Comparison of ENCODE assay signal across 1 cellular context in genomic region chr17:8223356-8224063, GRCh38.
A peak's percentile ranks its signal among the peaks of the same experiment; 100 is the strongest.
TF ChIP-seq lines count a peak whose summit lies in the region.

No MANE protein-coding gene starts in this region.

TF ChIP-seq in HepG2, 621 proteins besides CTCF, POLR2A, EP300 and RAD21 (continued from another document and continues in another):
- no peak for TF ChIP-seq KIAA2018 (CRISPR knock-in tag; IDR thresholded peaks at IDR 0.05; ENCODE audit: borderline replicate concordance)
- TF ChIP-seq ZBTB1 (CRISPR knock-in tag; IDR thresholded peaks at IDR 0.05; ENCODE audit: borderline replicate concordance) = no peak
- peak; percentile 49 for TF ChIP-seq ZNF770 (CRISPR knock-in tag; IDR thresholded peaks at IDR 0.05)
- TF ChIP-seq, protein P1, sequence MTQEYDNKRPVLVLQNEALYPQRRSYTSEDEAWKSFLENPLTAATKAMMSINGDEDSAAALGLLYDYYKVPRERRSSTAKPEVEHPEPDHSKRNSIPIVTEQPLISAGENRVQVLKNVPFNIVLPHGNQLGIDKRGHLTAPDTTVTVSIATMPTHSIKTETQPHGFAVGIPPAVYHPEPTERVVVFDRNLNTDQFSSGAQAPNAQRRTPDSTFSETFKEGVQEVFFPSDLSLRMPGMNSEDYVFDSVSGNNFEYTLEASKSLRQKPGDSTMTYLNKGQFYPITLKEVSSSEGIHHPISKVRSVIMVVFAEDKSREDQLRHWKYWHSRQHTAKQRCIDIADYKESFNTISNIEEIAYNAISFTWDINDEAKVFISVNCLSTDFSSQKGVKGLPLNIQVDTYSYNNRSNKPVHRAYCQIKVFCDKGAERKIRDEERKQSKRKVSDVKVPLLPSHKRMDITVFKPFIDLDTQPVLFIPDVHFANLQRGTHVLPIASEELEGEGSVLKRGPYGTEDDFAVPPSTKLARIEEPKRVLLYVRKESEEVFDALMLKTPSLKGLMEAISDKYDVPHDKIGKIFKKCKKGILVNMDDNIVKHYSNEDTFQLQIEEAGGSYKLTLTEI (CRISPR knock-in tag; conservative IDR thresholded peaks at IDR 0.05) = no peak
- no peak for TF ChIP-seq ZNF513 (CRISPR knock-in tag; conservative IDR thresholded peaks at IDR 0.05)
- TF ChIP-seq MXD4 (CRISPR knock-in tag; IDR thresholded peaks at IDR 0.05) = no peak; the same call in 1 of the 2 replicates
- TF ChIP-seq, protein P2, sequence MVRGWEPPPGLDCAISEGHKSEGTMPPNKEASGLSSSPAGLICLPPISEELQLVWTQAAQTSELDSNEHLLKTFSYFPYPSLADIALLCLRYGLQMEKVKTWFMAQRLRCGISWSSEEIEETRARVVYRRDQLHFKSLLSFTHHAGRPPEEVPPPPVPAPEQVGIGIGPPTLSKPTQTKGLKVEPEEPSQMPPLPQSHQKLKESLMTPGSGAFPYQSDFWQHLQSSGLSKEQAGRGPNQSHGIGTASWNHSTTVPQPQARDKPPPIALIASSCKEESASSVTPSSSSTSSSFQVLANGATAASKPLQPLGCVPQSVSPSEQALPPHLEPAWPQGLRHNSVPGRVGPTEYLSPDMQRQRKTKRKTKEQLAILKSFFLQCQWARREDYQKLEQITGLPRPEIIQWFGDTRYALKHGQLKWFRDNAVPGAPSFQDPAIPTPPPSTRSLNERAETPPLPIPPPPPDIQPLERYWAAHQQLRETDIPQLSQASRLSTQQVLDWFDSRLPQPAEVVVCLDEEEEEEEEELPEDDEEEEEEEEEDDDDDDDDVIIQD (CRISPR knock-in tag; IDR thresholded peaks at IDR 0.05; ENCODE audit: low read depth) = no peak; the same call in 1 of the 2 replicates
- no peak for TF ChIP-seq ZNF362 (CRISPR knock-in tag; IDR thresholded peaks at IDR 0.05; ENCODE audit: borderline replicate concordance)
- TF ChIP-seq XBP1 (CRISPR knock-in tag; IDR thresholded peaks at IDR 0.05) = 0 out of 2 replicates have a peak, but pooled peaks have one; percentile 29
- 0 out of 2 replicates have a peak, but pooled peaks have one; percentile 14 for TF ChIP-seq GLI4 (CRISPR knock-in tag; IDR thresholded peaks at IDR 0.05; ENCODE audit: borderline replicate concordance)
- TF ChIP-seq ZNF160 (CRISPR knock-in tag; IDR thresholded peaks at IDR 0.05) = 0 out of 2 replicates have a peak, but pooled peaks have one; percentile 42
- no peak for TF ChIP-seq ARNT (IDR thresholded peaks at IDR 0.05)
- 0 out of 2 replicates have a peak, but pooled peaks have one; percentile 80 for TF ChIP-seq ZNF572 (CRISPR knock-in tag; IDR thresholded peaks at IDR 0.05)
- TF ChIP-seq ZNF549 (CRISPR knock-in tag; IDR thresholded peaks at IDR 0.05) = no peak
- no peak for TF ChIP-seq ELK4 (CRISPR knock-in tag; IDR thresholded peaks at IDR 0.05; ENCODE audit: borderline replicate concordance)
- TF ChIP-seq ZNF83 (CRISPR knock-in tag; IDR thresholded peaks at IDR 0.05; ENCODE audit: borderline replicate concordance) = no peak
- TF ChIP-seq ZNF17 (CRISPR knock-in tag; IDR thresholded peaks at IDR 0.05) = no peak
- TF ChIP-seq, protein P3, sequence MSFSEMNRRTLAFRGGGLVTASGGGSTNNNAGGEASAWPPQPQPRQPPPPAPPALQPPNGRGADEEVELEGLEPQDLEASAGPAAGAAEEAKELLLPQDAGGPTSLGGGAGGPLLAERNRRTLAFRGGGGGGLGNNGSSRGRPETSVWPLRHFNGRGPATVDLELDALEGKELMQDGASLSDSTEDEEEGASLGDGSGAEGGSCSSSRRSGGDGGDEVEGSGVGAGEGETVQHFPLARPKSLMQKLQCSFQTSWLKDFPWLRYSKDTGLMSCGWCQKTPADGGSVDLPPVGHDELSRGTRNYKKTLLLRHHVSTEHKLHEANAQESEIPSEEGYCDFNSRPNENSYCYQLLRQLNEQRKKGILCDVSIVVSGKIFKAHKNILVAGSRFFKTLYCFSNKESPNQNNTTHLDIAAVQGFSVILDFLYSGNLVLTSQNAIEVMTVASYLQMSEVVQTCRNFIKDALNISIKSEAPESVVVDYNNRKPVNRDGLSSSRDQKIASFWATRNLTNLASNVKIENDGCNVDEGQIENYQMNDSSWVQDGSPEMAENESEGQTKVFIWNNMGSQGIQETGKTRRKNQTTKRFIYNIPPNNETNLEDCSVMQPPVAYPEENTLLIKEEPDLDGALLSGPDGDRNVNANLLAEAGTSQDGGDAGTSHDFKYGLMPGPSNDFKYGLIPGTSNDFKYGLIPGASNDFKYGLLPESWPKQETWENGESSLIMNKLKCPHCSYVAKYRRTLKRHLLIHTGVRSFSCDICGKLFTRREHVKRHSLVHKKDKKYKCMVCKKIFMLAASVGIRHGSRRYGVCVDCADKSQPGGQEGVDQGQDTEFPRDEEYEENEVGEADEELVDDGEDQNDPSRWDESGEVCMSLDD (CRISPR knock-in tag; IDR thresholded peaks at IDR 0.05; ENCODE audit: borderline replicate concordance) = peak; percentile 72; the same call in 1 of the 2 replicates
- 0 out of 2 replicates have a peak, but pooled peaks have one; percentile 5 for TF ChIP-seq ZNF816 (CRISPR knock-in tag; IDR thresholded peaks at IDR 0.05; ENCODE audit: borderline replicate concordance)
- TF ChIP-seq NAIF1 (CRISPR knock-in tag; IDR thresholded peaks at IDR 0.05; ENCODE audit: borderline replicate concordance) = peak; percentile 20; the same call in 1 of the 2 replicates
- peak; percentile 33; the same call in 1 of the 2 replicates for TF ChIP-seq ZNF709 (CRISPR knock-in tag; IDR thresholded peaks at IDR 0.05)
- TF ChIP-seq, protein P4, sequence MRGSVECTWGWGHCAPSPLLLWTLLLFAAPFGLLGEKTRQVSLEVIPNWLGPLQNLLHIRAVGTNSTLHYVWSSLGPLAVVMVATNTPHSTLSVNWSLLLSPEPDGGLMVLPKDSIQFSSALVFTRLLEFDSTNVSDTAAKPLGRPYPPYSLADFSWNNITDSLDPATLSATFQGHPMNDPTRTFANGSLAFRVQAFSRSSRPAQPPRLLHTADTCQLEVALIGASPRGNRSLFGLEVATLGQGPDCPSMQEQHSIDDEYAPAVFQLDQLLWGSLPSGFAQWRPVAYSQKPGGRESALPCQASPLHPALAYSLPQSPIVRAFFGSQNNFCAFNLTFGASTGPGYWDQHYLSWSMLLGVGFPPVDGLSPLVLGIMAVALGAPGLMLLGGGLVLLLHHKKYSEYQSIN (CRISPR knock-in tag; IDR thresholded peaks at IDR 0.05; ENCODE audit: borderline replicate concordance) = no peak
- TF ChIP-seq ZFYVE20 (CRISPR knock-in tag; IDR thresholded peaks at IDR 0.05; ENCODE audit: borderline replicate concordance, low read depth) = no peak
- peak; percentile 26; the same call in 1 of the 2 replicates for TF ChIP-seq SRY (CRISPR knock-in tag; IDR thresholded peaks at IDR 0.05)
- peak; percentile 63 for TF ChIP-seq ZFX (CRISPR knock-in tag; IDR thresholded peaks at IDR 0.05; ENCODE audit: low read depth)
- peak; percentile 6 for TF ChIP-seq ZNF18 (CRISPR knock-in tag; IDR thresholded peaks at IDR 0.05; ENCODE audit: insufficient replicate concordance)
